In the genomic region with DNA sequence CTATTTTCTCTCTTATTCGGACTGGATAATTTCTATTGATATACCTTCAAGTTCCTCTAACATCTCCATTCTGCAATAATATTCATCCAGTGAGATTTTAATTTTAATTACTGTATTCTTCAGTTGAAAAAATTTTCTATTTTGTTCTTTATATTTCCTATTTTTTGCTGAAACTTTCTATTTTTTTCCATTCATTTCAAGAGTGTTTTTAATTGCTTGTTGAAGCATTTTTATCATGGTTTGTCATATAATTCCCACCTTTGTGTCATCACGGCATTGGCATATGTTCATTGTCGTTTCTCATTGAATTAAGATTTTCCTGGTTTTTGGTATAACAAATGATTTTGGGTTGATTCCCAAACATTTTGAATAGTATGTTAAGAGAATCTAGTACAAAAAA, we compare ENCODE assay signal across 24 cellular contexts.
"Had no signal": no experiment of that assay in that cellular context is flagged by ENCODE, and none has a peak within 500 bp of the region (broad histone marks: within the 10 kb centered on the region; RNA-seq: fewer than 3 reads in every experiment).

No MANE protein-coding gene starts in this region.

- H3K4me3 ChIP-seq: colonic mucosa, coronary artery, dorsolateral prefrontal cortex, esophagus muscularis mucosa, esophagus squamous epithelium, gastrocnemius medialis, gastroesophageal sphincter, heart left ventricle, heart right ventricle had no signal

- H3K9me3 Mint-ChIP-seq: dendritic cell treated with granulocyte-macrophage colony-stimulating factor and Interleukin-4, amounts not matched to agents 40 ng/mL and 50 ng/mL, for 4 days; effector memory CD8-positive, alpha-beta T cell had no signal

- H3K36me3 ChIP-seq: colonic mucosa, esophagus muscularis mucosa, esophagus squamous epithelium, gastrocnemius medialis, gastroesophageal sphincter, heart left ventricle, heart right ventricle had no signal

- H3K27me3 Mint-ChIP-seq: dendritic cell treated with granulocyte-macrophage colony-stimulating factor and Interleukin-4, amounts not matched to agents 40 ng/mL and 50 ng/mL, for 4 days had no signal

- H3K9me3 ChIP-seq: colonic mucosa, esophagus muscularis mucosa, esophagus squamous epithelium, gastrocnemius medialis, gastroesophageal sphincter had no signal

- H3K27ac ChIP-seq: colonic mucosa, coronary artery, dorsolateral prefrontal cortex, epithelial cell of prostate, esophagus muscularis mucosa, esophagus squamous epithelium, foreskin keratinocyte, gastrocnemius medialis, gastroesophageal sphincter, heart left ventricle, heart right ventricle had no signal

- H3K27ac Mint-ChIP-seq: dendritic cell treated with granulocyte-macrophage colony-stimulating factor and Interleukin-4, amounts not matched to agents 40 ng/mL and 50 ng/mL, for 4 days; effector memory CD8-positive, alpha-beta T cell; endodermal cell had no signal

- DNase-seq: colonic mucosa; cortex of kidney; dermis blood vessel endothelial cell; dorsolateral prefrontal cortex; effector CD4-positive, alpha-beta T cell; effector CD8-positive, alpha-beta T cell; effector memory CD4-positive, alpha-beta T cell; effector memory CD8-positive, alpha-beta T cell; endodermal cell; erythroblast; esophagus squamous epithelium; foreskin fibroblast; foreskin keratinocyte; foreskin melanocyte; gastrocnemius medialis; glutamatergic neuron; head of caudate nucleus; heart left ventricle; heart right ventricle had no signal

- H3K4me1 Mint-ChIP-seq: endodermal cell had no signal

- H3K4me1 ChIP-seq: colonic mucosa, esophagus muscularis mucosa, foreskin keratinocyte, gastrocnemius medialis, gastroesophageal sphincter, heart left ventricle, heart right ventricle had no signal

- H3K4me3 Mint-ChIP-seq: dendritic cell treated with granulocyte-macrophage colony-stimulating factor and Interleukin-4, amounts not matched to agents 40 ng/mL and 50 ng/mL, for 4 days; effector memory CD8-positive, alpha-beta T cell; endodermal cell had no signal
